19 cellular contexts compared by ENCODE assay signal in the genomic region with DNA sequence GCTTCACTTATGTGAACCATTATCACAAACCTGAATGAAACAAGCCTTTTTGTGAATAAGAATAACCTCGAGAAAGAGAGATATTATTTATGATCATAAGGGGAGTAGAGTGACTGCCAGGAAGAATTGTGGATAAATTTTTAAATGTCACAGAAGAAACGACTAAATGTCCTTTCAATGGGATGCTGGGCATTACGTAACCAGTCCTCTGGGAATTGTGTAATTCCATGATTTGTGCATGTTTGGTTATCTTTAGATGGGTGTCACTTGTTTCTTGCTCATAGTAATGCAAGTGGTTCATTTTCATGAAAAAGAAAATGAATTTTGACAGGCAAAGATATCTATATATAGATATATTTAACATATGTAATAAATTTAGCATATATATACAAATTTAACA.
DNase-seq lines count a peak whose midpoint lies in the region; ATAC-seq and TF ChIP-seq lines count a peak whose summit lies in the region.
"Had no signal": no experiment of that assay in that cellular context is flagged by ENCODE, and none has a peak within 500 bp of the region (broad histone marks: within the 10 kb centered on the region; RNA-seq: fewer than 3 reads in every experiment).

No MANE protein-coding gene starts in this region.

- H2AK9ac ChIP-seq in IMR-90 (replicated peaks; ENCODE audit: low read depth, low read length, poor library complexity) = no peak overlapping the region

- TF ChIP-seq RAD21 in IMR-90 (IDR thresholded peaks at IDR 0.05; ENCODE audit: low read length) = no peak

- CTCF ChIA-PET in IMR-90 (lab: Yijun Ruan, JAX) = no interaction called here
- CTCF ChIA-PET in A673 (lab: Charles Lee) = no interaction called here

- no peak overlapping the region for H2BK5ac ChIP-seq in IMR-90 (ENCODE audit: low read depth, low read length, poor library complexity, severe bottlenecking)

- no peak overlapping the region for H3K56ac ChIP-seq in IMR-90 (ENCODE audit: extremely low read depth, insufficient read depth, low read length)

- peak overlapping the region in 7 of 11 experiments; percentile 31 to 69 (median 38); a peak in 9 of 22 replicates for H3K27ac ChIP-seq in BLaER1 treated with 17β-estradiol and CSF1 and Interleukin-3, amounts not matched to agents 10 nM and 100 nM
- H3K27ac ChIP-seq in IMR-90 (ENCODE audit: insufficient read depth, low read length) = no peak overlapping the region
- no peak overlapping the region for H3K27ac ChIP-seq in A673 (ENCODE audit: low read depth, low read length, poor library complexity, severe bottlenecking)

- H3K9ac ChIP-seq in BLaER1 treated with 17β-estradiol and CSF1 and Interleukin-3, amounts not matched to agents 10 nM and 100 nM = peak overlapping the region in 1 of 11 experiments; percentile 9; a peak in 1 of 22 replicates
- H3K9ac ChIP-seq in IMR-90 (ENCODE audit: low read depth, low read length) = no peak overlapping the region

- H3K4me3 ChIP-seq in BLaER1 treated with 17β-estradiol and CSF1 and Interleukin-3, amounts not matched to agents 10 nM and 100 nM = peak overlapping the region in 1 of 10 experiments; percentile 6; a peak in 3 of 20 replicates
- H3K4me3 ChIP-seq in IMR-90 (ENCODE audit: insufficient read depth, low read depth, low read length) (no peak overlapping the region), cardiac fibroblast (replicated peaks in 1 of 2; ENCODE audit: low read depth in 2 of 2, low read length in 2 of 2) (no peak overlapping the region), fibroblast of the aortic adventitia (ENCODE audit: low read depth, low read length) (no peak overlapping the region), A673 (ENCODE audit: low read depth, low read length, poor library complexity, severe bottlenecking) (no peak overlapping the region)
- H3K4me3 ChIP-seq: HAP-1 had no signal

- no peak overlapping the region for H2BK15ac ChIP-seq in IMR-90 (ENCODE audit: low read depth, low read length)

- H4K5ac ChIP-seq in IMR-90 (ENCODE audit: low read depth, low read length) = no peak overlapping the region

- no peaks in the 10 kb centered on the region for H3K27me3 ChIP-seq in BLaER1 treated with 17β-estradiol and CSF1 and Interleukin-3, amounts not matched to agents 10 nM and 100 nM
- H3K27me3 ChIP-seq in IMR-90 (ENCODE audit: control insufficient read depth, insufficient read depth, low read length) = no peaks in the 10 kb centered on the region
- no peaks in the 10 kb centered on the region for H3K27me3 ChIP-seq in A673 (replicated peaks; ENCODE audit: insufficient read depth, low read depth, low read length, poor library complexity)

- H4K91ac ChIP-seq in IMR-90 (ENCODE audit: insufficient read depth, low read depth, low read length) = no peak overlapping the region

- H3K79me1 ChIP-seq in IMR-90 (ENCODE audit: low read depth in 1 of 2, low read length in 2 of 2) = no peaks in the 10 kb centered on the region

- intact Hi-C loops in IMR-90 (cut with micrococcal nuclease) (no loop called here), A673 (cut with micrococcal nuclease; ENCODE audit: unreplicated experiment) (no loop called here)

- no peak overlapping the region for H2AFZ ChIP-seq in IMR-90 (replicated peaks; ENCODE audit: low read length, poor library complexity)

- BruUV-seq in IMR-90 (replicated peaks; lab: Mats Ljungman, UMichigan) (no TSS peak), A673 (replicated peaks; lab: Mats Ljungman, UMichigan) (no TSS peak)

- WGBS in IMR-90 (ENCODE audit: extremely low coverage in 2 of 2, insufficient read length in 1 of 2), 2 experiments = no CpG with 5 or more reads among the region's 3 CpGs

- ATAC-seq in IMR-90 (ENCODE audit: low read depth) (no peak), GM21737 (IDR thresholded peaks at IDR 0.05; ENCODE audit: unreplicated experiment) (no peak)

- no peak overlapping the region for H2BK120ac ChIP-seq in IMR-90 (ENCODE audit: low read depth, low read length)

- H3K9me1 ChIP-seq in IMR-90 (ENCODE audit: insufficient read depth, low read length) = peaks cover 3% of the 10 kb centered on the region

- H4K20me1 ChIP-seq in BLaER1 treated with 17β-estradiol and CSF1 and Interleukin-3, amounts not matched to agents 10 nM and 100 nM = no peaks in the 10 kb centered on the region
- no peaks in the 10 kb centered on the region for H4K20me1 ChIP-seq in IMR-90 (ENCODE audit: insufficient read depth, low read length)

- H3K4me1 ChIP-seq in BLaER1 treated with 17β-estradiol and CSF1 and Interleukin-3, amounts not matched to agents 10 nM and 100 nM = peaks cover 0 to 55% (median 16%) of the 10 kb centered on the region in 10 experiments; a peak in 17 of 20 replicates
- H3K4me1 ChIP-seq in IMR-90 (ENCODE audit: control insufficient read depth, insufficient read depth, low read length) = peaks cover 5% of the 10 kb centered on the region
- H3K4me1 ChIP-seq in A673 (ENCODE audit: insufficient read depth, low read length, poor library complexity, severe bottlenecking) = no peaks in the 10 kb centered on the region
- H3K4me1 ChIP-seq: HAP-1 had no signal

- H3K9me3 ChIP-seq in BLaER1 treated with 17β-estradiol and CSF1 and Interleukin-3, amounts not matched to agents 10 nM and 100 nM (replicated peaks in 1 of 11) = peaks cover 0 to 54% (median 0%) of the 10 kb centered on the region in 11 experiments; a peak in 9 of 22 replicates
- H3K9me3 ChIP-seq in IMR-90 (ENCODE audit: control insufficient read depth, insufficient read depth, low read length) = no peaks in the 10 kb centered on the region
- no peaks in the 10 kb centered on the region for H3K9me3 ChIP-seq in A673 (ENCODE audit: low read depth, low read length, poor library complexity, severe bottlenecking)
- H3K9me3 ChIP-seq: HAP-1 had no signal

- TF ChIP-seq CTCF in IMR-90 (conservative IDR thresholded peaks at IDR 0.05; ENCODE audit: low read depth, low read length) = no peak
- no peak for TF ChIP-seq CTCF in cardiac fibroblast (IDR thresholded peaks at IDR 0.05; ENCODE audit: low read depth, low read length)
- TF ChIP-seq CTCF in fibroblast of the aortic adventitia (IDR thresholded peaks at IDR 0.05; ENCODE audit: insufficient read depth, low read length) = no peak
- no peak for TF ChIP-seq CTCF in A673 (conservative IDR thresholded peaks at IDR 0.05; ENCODE audit: low read depth, low read length)

- TF ChIP-seq POLR2A in IMR-90 (IDR thresholded peaks at IDR 0.05; ENCODE audit: low read depth, low read length) = no peak

- H3K23ac ChIP-seq in IMR-90 (ENCODE audit: low read depth, low read length) = no peak overlapping the region

- no peak overlapping the region for H4K8ac ChIP-seq in IMR-90 (ENCODE audit: low read depth in 2 of 2, low read length in 2 of 2)

- H2AK5ac ChIP-seq in IMR-90 (ENCODE audit: low read depth, low read length) = no peak overlapping the region

- no peak overlapping the region for H3K4ac ChIP-seq in IMR-90 (ENCODE audit: low read depth, low read length)

- H3K36me3 ChIP-seq in BLaER1 treated with 17β-estradiol and CSF1 and Interleukin-3, amounts not matched to agents 10 nM and 100 nM = peaks cover 0 to 5% (median 0%) of the 10 kb centered on the region in 11 experiments; a peak in 2 of 22 replicates
- H3K36me3 ChIP-seq in IMR-90 (ENCODE audit: control insufficient read depth, insufficient read depth, low read length) (no peaks in the 10 kb centered on the region), A673 (ENCODE audit: insufficient read depth, low read length, poor library complexity, severe bottlenecking) (no peaks in the 10 kb centered on the region)
- H3K36me3 ChIP-seq: HAP-1 had no signal

- dilution Hi-C loops in IMR-90 (cut with HindIII; ENCODE audit: low sequenced_read_pairs, unreplicated experiment) = no loop called here

- in situ Hi-C loops in IMR-90 (cut with MboI; ENCODE audit: low sequenced_read_pairs) = loop anchor here (10.0 kb wide), 3 partner anchors 47 to 627 kb away; no protein-coding TSS in a partner anchor

- POLR2A ChIA-PET in IMR-90 (lab: Charles Lee; ENCODE audit: unreplicated experiment) = no interaction called here
- POLR2A ChIA-PET in A673 (lab: Charles Lee; ENCODE audit: low non-redundant PET) = no interaction called here

- peak overlapping the region in 4 of 11 experiments; percentile 28 to 58 (median 56); a peak in 7 of 22 replicates for H3K4me2 ChIP-seq in BLaER1 treated with 17β-estradiol and CSF1 and Interleukin-3, amounts not matched to agents 10 nM and 100 nM
- no peak overlapping the region for H3K4me2 ChIP-seq in IMR-90 (ENCODE audit: low read depth, low read length)

- H3K18ac ChIP-seq in IMR-90 (ENCODE audit: low read depth, low read length) = no peak overlapping the region

- DNase-seq in IMR-90 (no peak), cardiac fibroblast (ENCODE audit: low read depth in 2 of 2) (peak; percentile 1 to 29), fibroblast of the aortic adventitia (ENCODE audit: low read depth) (peak; percentile 19), GOT3 (lab: John Stamatoyannopoulos, UW) (no peak), NCI-H748 treated with DMSO at 0.1 percent for 48 hours (lab: John Stamatoyannopoulos, UW) (no peak), A673 (ENCODE audit: low spot score) (no peak)
- DNase-seq: 8988T; C1 segment of cervical spinal cord; CD4-positive, CD25-positive, alpha-beta regulatory T cell; CD8-positive, alpha-beta memory T cell; COR-L47; DMS 273 treated with DMSO at 0.1 percent for 48 hours; DMS53; DND-41; EL; KG1 had no signal

- no peak overlapping the region for H3K14ac ChIP-seq in IMR-90 (replicated peaks; ENCODE audit: low read depth, low read length)

- no peak overlapping the region for H2BK20ac ChIP-seq in IMR-90 (ENCODE audit: low read depth, low read length)

TF ChIP-seq in IMR-90, 13 proteins besides CTCF, POLR2A, EP300 and RAD21:
- TF ChIP-seq BHLHE40 (IDR thresholded peaks at IDR 0.05; ENCODE audit: low read depth, low read length) (no peak), CEBPB (IDR thresholded peaks at IDR 0.05; ENCODE audit: low read depth, low read length) (peak; percentile 56; the same call in 1 of the 2 replicates)

Comparison
In these comparisons a context has a peak if more than half of its experiments do, and no peak if none do; other contexts are left out.
1. H3K27ac ChIP-seq: peak in BLaER1 treated with 17β-estradiol and CSF1 and Interleukin-3, amounts not matched to agents 10 nM and 100 nM (7 of 11); none in IMR-90 (single experiment) and A673 (single experiment).
2. DNase-seq: peak in cardiac fibroblast (2 of 2) and fibroblast of the aortic adventitia (single experiment); none in IMR-90 (single experiment), GOT3 (single experiment), NCI-H748 treated with DMSO at 0.1 percent for 48 hours (single experiment) and A673 (single experiment).